1 cellular context compared by ENCODE assay signal in the genomic region with DNA sequence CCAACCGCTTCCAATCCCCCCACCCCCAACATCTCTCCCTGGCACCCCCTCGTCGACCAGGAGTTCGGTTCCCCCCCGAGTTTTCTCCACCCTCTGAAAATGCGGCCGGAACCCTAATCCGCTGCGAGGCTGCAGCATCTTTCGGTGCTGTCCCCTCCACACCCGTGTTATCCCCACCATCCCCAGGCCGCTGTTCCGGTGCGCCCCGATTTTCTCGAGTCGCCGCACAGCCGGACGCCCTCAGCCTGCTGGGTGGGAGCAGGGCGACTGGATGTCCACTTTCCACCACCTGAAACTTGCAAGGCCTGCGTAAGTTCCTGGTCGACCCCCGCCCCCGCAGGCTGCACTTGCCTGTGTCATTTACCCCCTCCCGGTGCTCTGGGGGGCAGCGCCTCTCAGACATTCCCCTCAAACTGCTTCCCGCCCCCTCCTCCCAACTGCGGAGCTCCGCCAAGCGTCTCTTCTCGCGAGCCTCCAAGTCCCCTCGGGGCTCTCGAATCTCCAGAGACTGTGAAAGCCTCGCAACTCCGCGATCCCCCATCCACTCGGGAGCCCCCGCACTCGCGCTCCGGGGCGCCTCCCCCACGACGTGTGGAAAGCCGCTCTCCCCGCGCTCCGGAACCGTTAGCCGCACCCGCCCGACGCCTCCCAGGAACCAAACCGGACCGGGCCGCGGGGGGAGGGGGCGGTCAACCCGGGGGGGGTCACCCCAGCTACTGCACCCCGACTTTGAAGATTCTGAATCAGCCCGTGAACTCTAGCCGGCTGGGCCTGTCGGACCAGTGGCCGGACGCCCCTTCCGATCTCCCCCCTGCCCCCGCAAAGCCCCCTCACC.
TF ChIP-seq lines count a peak whose summit lies in the region.

No MANE protein-coding gene starts in this region.

TF ChIP-seq in A549, 52 proteins besides CTCF, POLR2A, EP300 and RAD21 (continued from another document):
- TF ChIP-seq, protein P1, sequence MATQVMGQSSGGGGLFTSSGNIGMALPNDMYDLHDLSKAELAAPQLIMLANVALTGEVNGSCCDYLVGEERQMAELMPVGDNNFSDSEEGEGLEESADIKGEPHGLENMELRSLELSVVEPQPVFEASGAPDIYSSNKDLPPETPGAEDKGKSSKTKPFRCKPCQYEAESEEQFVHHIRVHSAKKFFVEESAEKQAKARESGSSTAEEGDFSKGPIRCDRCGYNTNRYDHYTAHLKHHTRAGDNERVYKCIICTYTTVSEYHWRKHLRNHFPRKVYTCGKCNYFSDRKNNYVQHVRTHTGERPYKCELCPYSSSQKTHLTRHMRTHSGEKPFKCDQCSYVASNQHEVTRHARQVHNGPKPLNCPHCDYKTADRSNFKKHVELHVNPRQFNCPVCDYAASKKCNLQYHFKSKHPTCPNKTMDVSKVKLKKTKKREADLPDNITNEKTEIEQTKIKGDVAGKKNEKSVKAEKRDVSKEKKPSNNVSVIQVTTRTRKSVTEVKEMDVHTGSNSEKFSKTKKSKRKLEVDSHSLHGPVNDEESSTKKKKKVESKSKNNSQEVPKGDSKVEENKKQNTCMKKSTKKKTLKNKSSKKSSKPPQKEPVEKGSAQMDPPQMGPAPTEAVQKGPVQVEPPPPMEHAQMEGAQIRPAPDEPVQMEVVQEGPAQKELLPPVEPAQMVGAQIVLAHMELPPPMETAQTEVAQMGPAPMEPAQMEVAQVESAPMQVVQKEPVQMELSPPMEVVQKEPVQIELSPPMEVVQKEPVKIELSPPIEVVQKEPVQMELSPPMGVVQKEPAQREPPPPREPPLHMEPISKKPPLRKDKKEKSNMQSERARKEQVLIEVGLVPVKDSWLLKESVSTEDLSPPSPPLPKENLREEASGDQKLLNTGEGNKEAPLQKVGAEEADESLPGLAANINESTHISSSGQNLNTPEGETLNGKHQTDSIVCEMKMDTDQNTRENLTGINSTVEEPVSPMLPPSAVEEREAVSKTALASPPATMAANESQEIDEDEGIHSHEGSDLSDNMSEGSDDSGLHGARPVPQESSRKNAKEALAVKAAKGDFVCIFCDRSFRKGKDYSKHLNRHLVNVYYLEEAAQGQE (IDR thresholded peaks at IDR 0.05), result peak; percentile 84
